8 cellular contexts compared by ENCODE assay signal in genomic region chr10:49539320-49539885, GRCh38. TPM values are rescaled to one million over a fixed set of nuclear protein-coding genes. Genes with fewer than 3 reads are reported as not detected.
DNase-seq lines count a peak whose midpoint lies in the region; TF ChIP-seq lines count a peak whose summit lies in the region.

No MANE protein-coding gene starts in this region.

- H3K36me3 ChIP-seq in H7 (replicated peaks; ENCODE audit: control insufficient read depth, insufficient read depth, low read length): no peaks in the 10 kb centered on the region
- H3K36me3 ChIP-seq in MM.1S (replicated peaks; ENCODE audit: insufficient read depth, low read length): no peaks in the 10 kb centered on the region
- no peaks in the 10 kb centered on the region for H3K36me3 ChIP-seq in testis (ENCODE audit: low read depth, missing control alignments)

- H3K27me3 ChIP-seq in H7 (ENCODE audit: control insufficient read depth, insufficient read depth, low read length) (peaks cover 12% of the 10 kb centered on the region), MM.1S (replicated peaks; ENCODE audit: insufficient read depth, low read length) (no peaks in the 10 kb centered on the region), mononuclear cell (ENCODE audit: insufficient read depth, low read length) (peaks cover under 1% of the 10 kb centered on the region), testis (no peaks in the 10 kb centered on the region)

- peak overlapping the region; percentile 79 for H2AFZ ChIP-seq in MM.1S (ENCODE audit: low read length)

- H3K27ac Mint-ChIP-seq in activated CD4-positive, alpha-beta T cell treated with anti-CD3 and anti-CD28 coated beads, Interleukin-2, amount 10 ng/mL, durations not matched to agents 24 days and 14 days: peak overlapping the region; percentile 97

- H3K79me2 ChIP-seq in MM.1S (ENCODE audit: low read length): peaks cover 23% of the 10 kb centered on the region

- 0 out of 2 replicates have a peak, but pooled peaks cover 3% of the 10 kb centered on the region for H4K20me1 ChIP-seq in MM.1S (ENCODE audit: insufficient read depth, low read length)

- H3K4me3 Mint-ChIP-seq in activated CD4-positive, alpha-beta T cell treated with anti-CD3 and anti-CD28 coated beads, Interleukin-2, amount 10 ng/mL, durations not matched to agents 24 days and 14 days: peak overlapping the region; percentile 91

- peak overlapping the region; percentile 56 for H3K9ac ChIP-seq in MM.1S (ENCODE audit: low read length)

- no peak for TF ChIP-seq POLR2A in testis (IDR thresholded peaks at IDR 0.05)

- H3K9me3 ChIP-seq in MM.1S (replicated peaks; ENCODE audit: insufficient read depth, low read length) (no peaks in the 10 kb centered on the region), mononuclear cell (ENCODE audit: low read depth, low read length) (no peaks in the 10 kb centered on the region), testis (no peaks in the 10 kb centered on the region)

- H3F3A ChIP-seq in MM.1S (ENCODE audit: insufficient read depth, low read length): peaks cover 10% of the 10 kb centered on the region

- H3K4me1 Mint-ChIP-seq in activated CD4-positive, alpha-beta T cell treated with anti-CD3 and anti-CD28 coated beads, Interleukin-2, amount 10 ng/mL, durations not matched to agents 24 days and 14 days: peaks cover 34% of the 10 kb centered on the region

- H3K4me1 ChIP-seq in MM.1S (ENCODE audit: low read length) (peaks cover 17% of the 10 kb centered on the region), mononuclear cell (ENCODE audit: insufficient read depth, low read length) (peaks cover 39% of the 10 kb centered on the region), testis (peaks cover 3% of the 10 kb centered on the region)

- no peak for TF ChIP-seq CTCF in GM10266 (IDR thresholded peaks at IDR 0.05; ENCODE audit: control insufficient read depth, insufficient read depth, low read depth, missing control alignments)
- TF ChIP-seq CTCF in MM.1S (IDR thresholded peaks at IDR 0.05; ENCODE audit: low read length): no peak
- peak in 1 of 3 experiments; percentile 0 for TF ChIP-seq CTCF in testis (IDR thresholded peaks at IDR 0.05)

- peaks cover 5% of the 10 kb centered on the region for H3K9me3 Mint-ChIP-seq in activated CD4-positive, alpha-beta T cell treated with anti-CD3 and anti-CD28 coated beads, Interleukin-2, amount 10 ng/mL, durations not matched to agents 24 days and 14 days

- H3K9me2 ChIP-seq in MM.1S (replicated peaks; ENCODE audit: insufficient read depth, low read length): no peaks in the 10 kb centered on the region

- WGBS in testis, 2 donors: 0 to 1% methylated on average over 26 of the region's 26 CpGs

- DNase-seq in GM10266 (ENCODE audit: extremely low spot score): peak; percentile 31
- peak; percentile 33 for DNase-seq in H7
- DNase-seq in MM.1S: peak; percentile 37
- peak; percentile 80 for DNase-seq in activated CD4-positive, alpha-beta T cell treated with anti-CD3 and anti-CD28 coated beads, Interleukin-2, amount 10 ng/mL, durations not matched to agents 24 days and 14 days
- no peak for DNase-seq in epithelial cell of prostate (ENCODE audit: low read depth, low spot score)
- peak; percentile 39 for DNase-seq in testis
- no peak for DNase-seq in effector CD8-positive, alpha-beta T cell (lab: John Stamatoyannopoulos, UW)

- peaks cover 14% of the 10 kb centered on the region for H3K27me3 Mint-ChIP-seq in activated CD4-positive, alpha-beta T cell treated with anti-CD3 and anti-CD28 coated beads, Interleukin-2, amount 10 ng/mL, durations not matched to agents 24 days and 14 days

- intact Hi-C loops in activated CD4-positive, alpha-beta T cell treated with anti-CD3 and anti-CD28 coated beads, Interleukin-2, amount 10 ng/mL, durations not matched to agents 24 days and 14 days (cut with micrococcal nuclease): loop anchor here (2.0 kb wide), 2 partner anchors 363 to 1233 kb away; partner anchors contain the start of gene MAPK8
- intact Hi-C loops in testis (cut with DNase I; ENCODE audit: low total_unique reads): no loop called here

- H3K27ac ChIP-seq in MM.1S (ENCODE audit: low read length) (peak overlapping the region; percentile 67), epithelial cell of prostate (peak overlapping the region; percentile 86), testis (peak overlapping the region; percentile 6 to 39)

- H3K4me3 ChIP-seq in H7 (ENCODE audit: insufficient read depth, low read depth, low read length) (peak overlapping the region; percentile 64), MM.1S (ENCODE audit: low read length) (peak overlapping the region; percentile 66), mononuclear cell (ENCODE audit: low read length) (peak overlapping the region; percentile 78), testis (peak overlapping the region; percentile 72 to 93)

- peak overlapping the region; percentile 88 for H3K4me2 ChIP-seq in MM.1S (ENCODE audit: low read depth, low read length)

- H3K36me3 Mint-ChIP-seq in activated CD4-positive, alpha-beta T cell treated with anti-CD3 and anti-CD28 coated beads, Interleukin-2, amount 10 ng/mL, durations not matched to agents 24 days and 14 days (ENCODE audit: low read depth): peaks cover 6% of the 10 kb centered on the region

RNA-seq across cellular contexts. Expression of gene ERCC6, which starts 0.5 kb away (rescaled TPM):
- 3.2 and 5.4 TPM in 2 replicates for total RNA-seq in H7 (2014; rRNA removed; shearing (Covaris generic))
- 13.8 and 14.5 TPM in 2 replicates for total RNA-seq in activated CD4-positive, alpha-beta T cell treated with anti-CD3 and anti-CD28 coated beads, Interleukin-2, amount 10 ng/mL, durations not matched to agents 24 days and 14 days
- total RNA-seq in mononuclear cell: 32.7 TPM
- 10 to 100 TPM; 19.6 to 20.1 TPM for total RNA-seq in testis
- 19.4 TPM for polyA plus RNA-seq in testis (ENCODE audit: insufficient read depth, low read depth, low replicate concordance)

Comparison
In these comparisons a context has a peak if more than half of its experiments do, and no peak if none do; other contexts are left out.
1. DNase-seq: peak in GM10266 (single experiment), H7 (single experiment), MM.1S (single experiment), activated CD4-positive, alpha-beta T cell treated with anti-CD3 and anti-CD28 coated beads, Interleukin-2, amount 10 ng/mL, durations not matched to agents 24 days and 14 days (single experiment) and testis (single experiment); none in epithelial cell of prostate (single experiment) and effector CD8-positive, alpha-beta T cell (single experiment).
2. H3K27ac ChIP-seq: peak in every context shown above with its lines; median percentile 86 in epithelial cell of prostate; 67 in MM.1S; 22 in testis.
3. Peak in every context shown above with its lines, with median percentiles within 50 percentile points of each other: H3K4me3 ChIP-seq.